ENCODE assay signal across 1 cellular context in the genomic region with DNA sequence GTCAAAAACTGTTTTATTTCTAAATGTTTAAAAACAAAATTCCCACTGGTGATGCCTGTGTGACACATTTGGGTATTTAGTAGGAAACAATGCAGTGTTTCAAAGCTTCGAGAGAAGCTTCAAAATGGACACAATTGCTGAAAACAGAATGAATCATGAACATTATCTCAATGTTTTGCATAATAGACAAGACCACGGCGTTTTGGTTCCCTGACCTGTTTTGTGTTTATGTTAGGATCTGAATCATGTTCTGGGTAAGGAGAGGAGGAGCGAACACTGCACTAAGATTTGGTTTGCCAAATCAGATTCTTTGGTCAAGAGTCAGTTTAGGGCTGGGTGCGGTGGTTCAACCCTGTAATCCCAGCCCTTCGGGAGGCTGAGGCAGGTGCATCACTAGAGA.
TF ChIP-seq lines count a peak whose summit lies in the region.

No MANE protein-coding gene starts in this region.

TF ChIP-seq in GM23338, 12 proteins besides CTCF, POLR2A, EP300 and RAD21 (continued from another document):
- TF ChIP-seq, protein P1, sequence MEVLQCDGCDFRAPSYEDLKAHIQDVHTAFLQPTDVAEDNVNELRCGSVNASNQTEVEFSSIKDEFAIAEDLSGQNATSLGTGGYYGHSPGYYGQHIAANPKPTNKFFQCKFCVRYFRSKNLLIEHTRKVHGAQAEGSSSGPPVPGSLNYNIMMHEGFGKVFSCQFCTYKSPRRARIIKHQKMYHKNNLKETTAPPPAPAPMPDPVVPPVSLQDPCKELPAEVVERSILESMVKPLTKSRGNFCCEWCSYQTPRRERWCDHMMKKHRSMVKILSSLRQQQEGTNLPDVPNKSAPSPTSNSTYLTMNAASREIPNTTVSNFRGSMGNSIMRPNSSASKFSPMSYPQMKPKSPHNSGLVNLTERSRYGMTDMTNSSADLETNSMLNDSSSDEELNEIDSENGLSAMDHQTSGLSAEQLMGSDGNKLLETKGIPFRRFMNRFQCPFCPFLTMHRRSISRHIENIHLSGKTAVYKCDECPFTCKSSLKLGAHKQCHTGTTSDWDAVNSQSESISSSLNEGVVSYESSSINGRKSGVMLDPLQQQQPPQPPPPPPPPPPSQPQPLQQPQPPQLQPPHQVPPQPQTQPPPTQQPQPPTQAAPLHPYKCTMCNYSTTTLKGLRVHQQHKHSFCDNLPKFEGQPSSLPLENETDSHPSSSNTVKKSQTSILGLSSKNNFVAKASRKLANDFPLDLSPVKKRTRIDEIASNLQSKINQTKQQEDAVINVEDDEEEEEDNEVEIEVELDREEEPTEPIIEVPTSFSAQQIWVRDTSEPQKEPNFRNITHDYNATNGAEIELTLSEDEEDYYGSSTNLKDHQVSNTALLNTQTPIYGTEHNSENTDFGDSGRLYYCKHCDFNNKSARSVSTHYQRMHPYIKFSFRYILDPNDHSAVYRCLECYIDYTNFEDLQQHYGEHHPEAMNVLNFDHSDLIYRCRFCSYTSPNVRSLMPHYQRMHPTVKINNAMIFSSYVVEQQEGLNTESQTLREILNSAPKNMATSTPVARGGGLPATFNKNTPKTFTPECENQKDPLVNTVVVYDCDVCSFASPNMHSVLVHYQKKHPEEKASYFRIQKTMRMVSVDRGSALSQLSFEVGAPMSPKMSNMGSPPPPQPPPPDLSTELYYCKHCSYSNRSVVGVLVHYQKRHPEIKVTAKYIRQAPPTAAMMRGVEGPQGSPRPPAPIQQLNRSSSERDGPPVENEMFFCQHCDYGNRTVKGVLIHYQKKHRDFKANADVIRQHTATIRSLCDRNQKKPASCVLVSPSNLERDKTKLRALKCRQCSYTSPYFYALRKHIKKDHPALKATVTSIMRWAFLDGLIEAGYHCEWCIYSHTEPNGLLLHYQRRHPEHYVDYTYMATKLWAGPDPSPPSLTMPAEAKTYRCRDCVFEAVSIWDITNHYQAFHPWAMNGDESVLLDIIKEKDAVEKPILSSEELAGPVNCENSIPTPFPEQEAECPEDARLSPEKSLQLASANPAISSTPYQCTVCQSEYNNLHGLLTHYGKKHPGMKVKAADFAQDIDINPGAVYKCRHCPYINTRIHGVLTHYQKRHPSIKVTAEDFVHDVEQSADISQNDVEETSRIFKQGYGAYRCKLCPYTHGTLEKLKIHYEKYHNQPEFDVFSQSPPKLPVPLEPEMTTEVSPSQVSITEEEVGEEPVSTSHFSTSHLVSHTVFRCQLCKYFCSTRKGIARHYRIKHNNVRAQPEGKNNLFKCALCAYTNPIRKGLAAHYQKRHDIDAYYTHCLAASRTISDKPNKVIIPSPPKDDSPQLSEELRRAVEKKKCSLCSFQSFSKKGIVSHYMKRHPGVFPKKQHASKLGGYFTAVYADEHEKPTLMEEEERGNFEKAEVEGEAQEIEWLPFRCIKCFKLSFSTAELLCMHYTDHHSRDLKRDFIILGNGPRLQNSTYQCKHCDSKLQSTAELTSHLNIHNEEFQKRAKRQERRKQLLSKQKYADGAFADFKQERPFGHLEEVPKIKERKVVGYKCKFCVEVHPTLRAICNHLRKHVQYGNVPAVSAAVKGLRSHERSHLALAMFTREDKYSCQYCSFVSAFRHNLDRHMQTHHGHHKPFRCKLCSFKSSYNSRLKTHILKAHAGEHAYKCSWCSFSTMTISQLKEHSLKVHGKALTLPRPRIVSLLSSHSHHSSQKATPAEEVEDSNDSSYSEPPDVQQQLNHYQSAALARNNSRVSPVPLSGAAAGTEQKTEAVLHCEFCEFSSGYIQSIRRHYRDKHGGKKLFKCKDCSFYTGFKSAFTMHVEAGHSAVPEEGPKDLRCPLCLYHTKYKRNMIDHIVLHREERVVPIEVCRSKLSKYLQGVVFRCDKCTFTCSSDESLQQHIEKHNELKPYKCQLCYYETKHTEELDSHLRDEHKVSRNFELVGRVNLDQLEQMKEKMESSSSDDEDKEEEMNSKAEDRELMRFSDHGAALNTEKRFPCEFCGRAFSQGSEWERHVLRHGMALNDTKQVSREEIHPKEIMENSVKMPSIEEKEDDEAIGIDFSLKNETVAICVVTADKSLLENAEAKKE (CRISPR knock-in tag; IDR thresholded peaks at IDR 0.05) = no peak
- no peak for TF ChIP-seq EZH2phosphoT487 (IDR thresholded peaks at IDR 0.05; ENCODE audit: unreplicated experiment)
- no peak for TF ChIP-seq ZNF331 (CRISPR knock-in tag; IDR thresholded peaks at IDR 0.05; ENCODE audit: low read depth)
- TF ChIP-seq STAT1 (IDR thresholded peaks at IDR 0.05; ENCODE audit: unreplicated experiment) = no peak
- no peak for TF ChIP-seq JUNB (IDR thresholded peaks at IDR 0.05; ENCODE audit: unreplicated experiment)
- TF ChIP-seq NANOG (IDR thresholded peaks at IDR 0.05; ENCODE audit: borderline replicate concordance) = no peak
